ENCODE assay signal across 8 cellular contexts in genomic region chr16:85557083-85557975, GRCh38. TPM values are rescaled to one million over a fixed set of nuclear protein-coding genes. Genes with fewer than 3 reads are reported as not detected.
DNase-seq lines count a peak whose midpoint lies in the region; ATAC-seq and TF ChIP-seq lines count a peak whose summit lies in the region.

No MANE protein-coding gene starts in this region.

- no peaks in the 10 kb centered on the region for H3K27me3 Mint-ChIP-seq in activated CD8-positive, alpha-beta T cell treated with anti-CD3 and anti-CD28 coated beads for 36 hours
- no peaks in the 10 kb centered on the region for H3K27me3 Mint-ChIP-seq in osteocyte (ENCODE audit: unreplicated experiment)

- DNase-seq in DMS79 treated with DMSO at 0.1 percent for 48 hours (lab: John Stamatoyannopoulos, UW) (peak; percentile 10), DMS79 (lab: John Stamatoyannopoulos, UW) (no peak), Karpas-422 (no peak), esophagus squamous epithelium (lab: John Stamatoyannopoulos, UW) (no peak), osteocyte (ENCODE audit: extremely low spot score, unreplicated experiment) (no peak)
- DNase-seq in activated CD8-positive, alpha-beta T cell treated with anti-CD3 and anti-CD28 coated beads for 36 hours = peak; percentile 73
- no peak for DNase-seq in NK-92 treated with Interleukin-12 subunit alpha and Interleukin-12 subunit beta, amount 100 ng/mL, for 24 hours (lab: John Stamatoyannopoulos, UW)

- no peaks in the 10 kb centered on the region for H3K9me3 Mint-ChIP-seq in activated CD8-positive, alpha-beta T cell treated with anti-CD3 and anti-CD28 coated beads for 36 hours
- H3K9me3 Mint-ChIP-seq in osteocyte (ENCODE audit: unreplicated experiment) = no peaks in the 10 kb centered on the region

- peaks cover 46% of the 10 kb centered on the region for H3K4me1 Mint-ChIP-seq in activated CD8-positive, alpha-beta T cell treated with anti-CD3 and anti-CD28 coated beads for 36 hours (ENCODE audit: low read depth)
- peaks cover 53% of the 10 kb centered on the region for H3K4me1 Mint-ChIP-seq in osteocyte (ENCODE audit: unreplicated experiment)

- H3K4me3 ChIP-seq in Karpas-422 (ENCODE audit: low read length) (peak overlapping the region; percentile 68; the same call in 1 of the 2 replicates), esophagus squamous epithelium (peak overlapping the region; percentile 53 to 93 (median 74))

- peak overlapping the region; percentile 79 for H3K4me3 Mint-ChIP-seq in activated CD8-positive, alpha-beta T cell treated with anti-CD3 and anti-CD28 coated beads for 36 hours
- H3K4me3 Mint-ChIP-seq in osteocyte (ENCODE audit: unreplicated experiment) = peak overlapping the region; percentile 77

- TF ChIP-seq CTCF in activated CD8-positive, alpha-beta T cell treated with anti-CD3 and anti-CD28 coated beads for 36 hours (IDR thresholded peaks at IDR 0.05) = no peak
- peak in 2 of 6 experiments; percentile 8 to 12 for TF ChIP-seq CTCF in esophagus squamous epithelium (IDR thresholded peaks at IDR 0.05)
- peak; percentile 46 for TF ChIP-seq CTCF in osteocyte (IDR thresholded peaks at IDR 0.05)

- H3K9me3 ChIP-seq in Karpas-422 (ENCODE audit: low read length) (no peaks in the 10 kb centered on the region), esophagus squamous epithelium (no peaks in the 10 kb centered on the region)

- peak; percentile 37 for ATAC-seq in activated CD8-positive, alpha-beta T cell treated with anti-CD3 and anti-CD28 coated beads for 36 hours
- ATAC-seq in HG03045 (IDR thresholded peaks at IDR 0.05; ENCODE audit: unreplicated experiment) = no peak

- H3K4me1 ChIP-seq in Karpas-422 (ENCODE audit: low read length) (peaks cover 46% of the 10 kb centered on the region), esophagus squamous epithelium (peaks cover 34 to 85% (median 58%) of the 10 kb centered on the region in 3 donors)

- H3K36me3 Mint-ChIP-seq in activated CD8-positive, alpha-beta T cell treated with anti-CD3 and anti-CD28 coated beads for 36 hours (ENCODE audit: low read depth) = no peaks in the 10 kb centered on the region
- H3K36me3 Mint-ChIP-seq in osteocyte (ENCODE audit: unreplicated experiment) = no peaks in the 10 kb centered on the region

- POLR2A ChIA-PET in activated CD8-positive, alpha-beta T cell treated with anti-CD3 and anti-CD28 coated beads for 36 hours (lab: Charles Lee) = interaction anchor here (0.8 to 1.7 kb wide), 5 partner anchors 11 to 59 kb away, joined by 3 to 12 read pairs (median 5); no protein-coding TSS in a partner anchor

- H3K4me2 ChIP-seq in Karpas-422 (ENCODE audit: low read depth, low read length, poor library complexity, severe bottlenecking) = peak overlapping the region; percentile 92

- 3% methylated on average over 15 to 20 of the region's 22 CpGs for WGBS in esophagus squamous epithelium, 2 donors

- no peaks in the 10 kb centered on the region for H3K9me2 ChIP-seq in Karpas-422 (replicated peaks; ENCODE audit: insufficient read depth, low read length)

- TF ChIP-seq POLR2A in esophagus squamous epithelium (IDR thresholded peaks at IDR 0.05) = no peak

- CTCF ChIA-PET in activated CD8-positive, alpha-beta T cell treated with anti-CD3 and anti-CD28 coated beads for 36 hours (lab: Charles Lee) = interaction anchor here (0.9 to 2.2 kb wide), 6 partner anchors 8 to 59 kb away, joined by 3 to 17 read pairs (median 6); partner anchors contain the start of gene GSE1

- H3K27me3 ChIP-seq in Karpas-422 (ENCODE audit: low read length) = peaks cover 6% of the 10 kb centered on the region; the same call in 1 of the 2 replicates
- H3K27me3 ChIP-seq in esophagus squamous epithelium = peaks cover 0 to 21% (median 0%) of the 10 kb centered on the region in 4 donors

- peak overlapping the region; percentile 54; the same call in 1 of the 2 replicates for H3K9ac ChIP-seq in Karpas-422 (ENCODE audit: low read length)

- peaks cover 9% of the 10 kb centered on the region; the same call in 1 of the 2 replicates for H4K20me1 ChIP-seq in Karpas-422 (ENCODE audit: insufficient read depth, low read depth, low read length)

- H3K27ac ChIP-seq in Karpas-422 (ENCODE audit: low read length) (no peak overlapping the region), esophagus squamous epithelium (peak overlapping the region; percentile 68 to 89 (median 86))

- no peak overlapping the region for H2AFZ ChIP-seq in Karpas-422 (ENCODE audit: low read length)

- intact Hi-C loops in activated CD8-positive, alpha-beta T cell treated with anti-CD3 and anti-CD28 coated beads for 36 hours (cut with micrococcal nuclease) = no loop called here
- intact Hi-C loops in esophagus squamous epithelium (cut with DNase I) = no loop called here

- no peaks in the 10 kb centered on the region for H3K79me2 ChIP-seq in Karpas-422 (ENCODE audit: low read length)

- H3K36me3 ChIP-seq in Karpas-422 (ENCODE audit: insufficient read depth, low read length) (no peaks in the 10 kb centered on the region), esophagus squamous epithelium (no peaks in the 10 kb centered on the region)

- peak overlapping the region; percentile 65 for H3K27ac Mint-ChIP-seq in activated CD8-positive, alpha-beta T cell treated with anti-CD3 and anti-CD28 coated beads for 36 hours
- peak overlapping the region; percentile 85 for H3K27ac Mint-ChIP-seq in osteocyte (ENCODE audit: unreplicated experiment)

RNA-seq across cellular contexts. Expression of gene GSE1, which starts 55.8 kb away (rescaled TPM):
- 1.9 and 6.0 TPM in 2 replicates for total RNA-seq in Karpas-422 (2014; rRNA removed; shearing (Covaris generic); ENCODE audit: low replicate concordance)
- 10 to 100 TPM; 33.6 to 34.5 TPM for total RNA-seq in activated CD8-positive, alpha-beta T cell treated with anti-CD3 and anti-CD28 coated beads for 36 hours
- total RNA-seq in esophagus squamous epithelium = 10 to 100 TPM; 24.6 to 33.6 (median 28.9) TPM
- total RNA-seq in osteocyte = 57.3 and 64.1 TPM in 2 replicates

Comparison
In these comparisons a context has a peak if more than half of its experiments do, and no peak if none do; other contexts are left out.
1. DNase-seq: peak in DMS79 treated with DMSO at 0.1 percent for 48 hours (single experiment) and activated CD8-positive, alpha-beta T cell treated with anti-CD3 and anti-CD28 coated beads for 36 hours (single experiment); none in DMS79 (single experiment), Karpas-422 (single experiment), esophagus squamous epithelium (single experiment), osteocyte (single experiment) and NK-92 treated with Interleukin-12 subunit alpha and Interleukin-12 subunit beta, amount 100 ng/mL, for 24 hours (single experiment).